ENCODE assay signal across 29 cellular contexts in genomic region chr9:121942866-121943265, GRCh38.
"Had no signal": no experiment of that assay in that cellular context is flagged by ENCODE, and none has a peak within 500 bp of the region (broad histone marks: within the 10 kb centered on the region; RNA-seq: fewer than 3 reads in every experiment).

No MANE protein-coding gene starts in this region.

- DNase-seq: activated CD4-positive, alpha-beta T cell treated with anti-CD3 and anti-CD28 coated beads for 48 hours; activated CD4-positive, alpha-beta T cell treated with anti-CD3 and anti-CD28 coated beads, Interleukin-2, amount 50 U/mL, for 48 hours; activated CD8-positive, alpha-beta memory T cell treated with anti-CD3 and anti-CD28 coated beads for 24 hours; activated CD8-positive, alpha-beta memory T cell treated with anti-CD3 and anti-CD28 coated beads, Interleukin-2, amount 50 U/mL, for 4 hours; activated effector memory CD4-positive, alpha-beta T cell treated with anti-CD3 and anti-CD28 coated beads, Interleukin-2, amount 50 U/mL, for 16 hours; activated naive CD4-positive, alpha-beta T cell treated with anti-CD3 and anti-CD28 coated beads for 36 hours; activated naive CD8-positive, alpha-beta T cell treated with anti-CD3 and anti-CD28 coated beads for 36 hours; activated T-cell treated with anti-CD3 and anti-CD28 coated beads, Interleukin-2, amount 50 U/mL, for 1 hour; brain microvascular endothelial cell; dorsolateral prefrontal cortex; effector memory CD8-positive, alpha-beta T cell; erythroblast; gastrocnemius medialis; glutamatergic neuron; islet precursor cell; left cardiac atrium; left ventricle myocardium superior; retina; stimulated activated naive CD4-positive, alpha-beta T cell; T-helper 9 cell had no signal

- H3K4me3 Mint-ChIP-seq: activated naive CD4-positive, alpha-beta T cell treated with anti-CD3 and anti-CD28 coated beads for 36 hours; activated naive CD8-positive, alpha-beta T cell treated with anti-CD3 and anti-CD28 coated beads for 36 hours; activated T-helper 1 cell treated with anti-CD3 and anti-CD28 coated beads, Interleukin-12 subunit alpha, Interleukin-12 subunit beta, Interleukin-2, Interleukin-4 antibody, amounts not matched to agents 30 ng/mL and 10 ng/mL and 1 ng/mL, durations not matched to agents 14 hours and 24 hours and 36 hours; effector memory CD8-positive, alpha-beta T cell; nephron had no signal

- H3K27me3 Mint-ChIP-seq: activated naive CD8-positive, alpha-beta T cell treated with anti-CD3 and anti-CD28 coated beads for 36 hours; effector memory CD8-positive, alpha-beta T cell had no signal

- H3K9me3 Mint-ChIP-seq: activated naive CD4-positive, alpha-beta T cell treated with anti-CD3 and anti-CD28 coated beads for 36 hours; activated naive CD8-positive, alpha-beta T cell treated with anti-CD3 and anti-CD28 coated beads for 36 hours; activated T-helper 1 cell treated with anti-CD3 and anti-CD28 coated beads, Interleukin-12 subunit alpha, Interleukin-12 subunit beta, Interleukin-2, Interleukin-4 antibody, amounts not matched to agents 30 ng/mL and 10 ng/mL and 1 ng/mL, durations not matched to agents 14 hours and 24 hours and 36 hours; effector memory CD8-positive, alpha-beta T cell; nephron had no signal

- H3K4me3 ChIP-seq: ascending aorta, coronary artery, dorsolateral prefrontal cortex, gastrocnemius medialis, prostate gland, tibial nerve had no signal

- H3K4me1 ChIP-seq: ascending aorta, gastrocnemius medialis, prostate gland, tibial nerve had no signal

- ATAC-seq: activated CD4-positive, CD25-positive, alpha-beta regulatory T cell treated with anti-CD3 and anti-CD28 coated beads, Interleukin-2, amount 50 U/mL, for 24 hours; effector memory CD8-positive, alpha-beta T cell; gastrocnemius medialis; left cardiac atrium; left ventricle myocardium superior had no signal

- H3K27ac ChIP-seq: ascending aorta, brain microvascular endothelial cell, coronary artery, neutrophil, prostate gland, VCaP had no signal

- H3K27ac Mint-ChIP-seq: activated naive CD4-positive, alpha-beta T cell treated with anti-CD3 and anti-CD28 coated beads for 36 hours; activated naive CD8-positive, alpha-beta T cell treated with anti-CD3 and anti-CD28 coated beads for 36 hours; activated T-helper 1 cell treated with anti-CD3 and anti-CD28 coated beads, Interleukin-12 subunit alpha, Interleukin-12 subunit beta, Interleukin-2, Interleukin-4 antibody, amounts not matched to agents 30 ng/mL and 10 ng/mL and 1 ng/mL, durations not matched to agents 14 hours and 24 hours and 36 hours; effector memory CD8-positive, alpha-beta T cell; nephron had no signal

- H3K36me3 ChIP-seq: ascending aorta, brain microvascular endothelial cell, gastrocnemius medialis, neutrophil, prostate gland had no signal

- H3K36me3 Mint-ChIP-seq: activated naive CD8-positive, alpha-beta T cell treated with anti-CD3 and anti-CD28 coated beads for 36 hours had no signal

- H3K9me3 ChIP-seq: ascending aorta, gastrocnemius medialis, neutrophil, prostate gland, tibial nerve had no signal

- H3K4me1 Mint-ChIP-seq: activated naive CD8-positive, alpha-beta T cell treated with anti-CD3 and anti-CD28 coated beads for 36 hours; nephron had no signal

- H3K27me3 ChIP-seq: ascending aorta, brain microvascular endothelial cell, dorsolateral prefrontal cortex, gastrocnemius medialis, tibial nerve had no signal
